1 cellular context compared by ENCODE assay signal in genomic region chr3:145952541-145952940, GRCh38.
TF ChIP-seq lines count a peak whose summit lies in the region.

No MANE protein-coding gene starts in this region.

TF ChIP-seq in SK-N-SH treated with all-trans-retinoic acid at 6 μM for 48 hours, 23 proteins besides CTCF, POLR2A, EP300 and RAD21 (continued from another document):
- TF ChIP-seq BACH2 (CRISPR knock-in tag; IDR thresholded peaks at IDR 0.05; ENCODE audit: borderline replicate concordance) (no peak), GLIS3 (CRISPR knock-in tag; IDR thresholded peaks at IDR 0.05) (no peak), TOX (CRISPR knock-in tag; IDR thresholded peaks at IDR 0.05; ENCODE audit: borderline replicate concordance) (no peak), PPARA (CRISPR knock-in tag; IDR thresholded peaks at IDR 0.05; ENCODE audit: borderline replicate concordance) (no peak), ZNF8 (CRISPR knock-in tag; IDR thresholded peaks at IDR 0.05) (no peak), ZC3H10 (CRISPR knock-in tag; IDR thresholded peaks at IDR 0.05) (no peak), RARB (CRISPR knock-in tag; IDR thresholded peaks at IDR 0.05) (no peak), ESRRG (CRISPR knock-in tag; IDR thresholded peaks at IDR 0.05) (no peak), ZFP30 (CRISPR knock-in tag; IDR thresholded peaks at IDR 0.05) (no peak)
- TF ChIP-seq, protein P1, sequence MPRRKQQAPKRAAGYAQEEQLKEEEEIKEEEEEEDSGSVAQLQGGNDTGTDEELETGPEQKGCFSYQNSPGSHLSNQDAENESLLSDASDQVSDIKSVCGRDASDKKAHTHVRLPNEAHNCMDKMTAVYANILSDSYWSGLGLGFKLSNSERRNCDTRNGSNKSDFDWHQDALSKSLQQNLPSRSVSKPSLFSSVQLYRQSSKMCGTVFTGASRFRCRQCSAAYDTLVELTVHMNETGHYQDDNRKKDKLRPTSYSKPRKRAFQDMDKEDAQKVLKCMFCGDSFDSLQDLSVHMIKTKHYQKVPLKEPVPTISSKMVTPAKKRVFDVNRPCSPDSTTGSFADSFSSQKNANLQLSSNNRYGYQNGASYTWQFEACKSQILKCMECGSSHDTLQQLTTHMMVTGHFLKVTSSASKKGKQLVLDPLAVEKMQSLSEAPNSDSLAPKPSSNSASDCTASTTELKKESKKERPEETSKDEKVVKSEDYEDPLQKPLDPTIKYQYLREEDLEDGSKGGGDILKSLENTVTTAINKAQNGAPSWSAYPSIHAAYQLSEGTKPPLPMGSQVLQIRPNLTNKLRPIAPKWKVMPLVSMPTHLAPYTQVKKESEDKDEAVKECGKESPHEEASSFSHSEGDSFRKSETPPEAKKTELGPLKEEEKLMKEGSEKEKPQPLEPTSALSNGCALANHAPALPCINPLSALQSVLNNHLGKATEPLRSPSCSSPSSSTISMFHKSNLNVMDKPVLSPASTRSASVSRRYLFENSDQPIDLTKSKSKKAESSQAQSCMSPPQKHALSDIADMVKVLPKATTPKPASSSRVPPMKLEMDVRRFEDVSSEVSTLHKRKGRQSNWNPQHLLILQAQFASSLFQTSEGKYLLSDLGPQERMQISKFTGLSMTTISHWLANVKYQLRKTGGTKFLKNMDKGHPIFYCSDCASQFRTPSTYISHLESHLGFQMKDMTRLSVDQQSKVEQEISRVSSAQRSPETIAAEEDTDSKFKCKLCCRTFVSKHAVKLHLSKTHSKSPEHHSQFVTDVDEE (CRISPR knock-in tag; IDR thresholded peaks at IDR 0.05) = no peak
- TF ChIP-seq, protein P2, sequence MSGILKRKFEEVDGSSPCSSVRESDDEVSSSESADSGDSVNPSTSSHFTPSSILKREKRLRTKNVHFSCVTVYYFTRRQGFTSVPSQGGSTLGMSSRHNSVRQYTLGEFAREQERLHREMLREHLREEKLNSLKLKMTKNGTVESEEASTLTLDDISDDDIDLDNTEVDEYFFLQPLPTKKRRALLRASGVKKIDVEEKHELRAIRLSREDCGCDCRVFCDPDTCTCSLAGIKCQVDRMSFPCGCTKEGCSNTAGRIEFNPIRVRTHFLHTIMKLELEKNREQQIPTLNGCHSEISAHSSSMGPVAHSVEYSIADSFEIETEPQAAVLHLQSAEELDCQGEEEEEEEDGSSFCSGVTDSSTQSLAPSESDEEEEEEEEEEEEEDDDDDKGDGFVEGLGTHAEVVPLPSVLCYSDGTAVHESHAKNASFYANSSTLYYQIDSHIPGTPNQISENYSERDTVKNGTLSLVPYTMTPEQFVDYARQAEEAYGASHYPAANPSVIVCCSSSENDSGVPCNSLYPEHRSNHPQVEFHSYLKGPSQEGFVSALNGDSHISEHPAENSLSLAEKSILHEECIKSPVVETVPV (CRISPR knock-in tag; IDR thresholded peaks at IDR 0.05) = no peak
TF ChIP-seq in SK-N-SH treated with all-trans-retinoic acid at 6 μM for 48 hours: peak in this region for 0.
